In genomic region chr12:69821441-69822204, GRCh38 we compare ENCODE assay signal across 10 cellular contexts. TPM values are rescaled to one million over a fixed set of nuclear protein-coding genes. Genes with fewer than 3 reads are reported as not detected.
A peak's percentile ranks its signal among the peaks of the same experiment; 100 is the strongest.
DNase-seq lines count a peak whose midpoint lies in the region; ATAC-seq and TF ChIP-seq lines count a peak whose summit lies in the region.
"Had no signal": no experiment of that assay in that cellular context is flagged by ENCODE, and none has a peak within 500 bp of the region (broad histone marks: within the 10 kb centered on the region; RNA-seq: fewer than 3 reads in every experiment).

No MANE protein-coding gene starts in this region.

- no peaks in the 10 kb centered on the region for H3K9me3 Mint-ChIP-seq in activated naive CD4-positive, alpha-beta T cell treated with anti-CD3 and anti-CD28 coated beads, Interleukin-2, amount 10 ng/mL, durations not matched to agents 7 days and 5 days

- H3K4me1 ChIP-seq in lower lobe of right lung = peaks cover 7% of the 10 kb centered on the region

- DNase-seq in Caki2 (ENCODE audit: low read depth) (peak; percentile 28), NCI-H1092 treated with DMSO at 0.1 percent for 48 hours (lab: John Stamatoyannopoulos, UW) (peak; percentile 22), brain pericyte (ENCODE audit: low read depth, low spot score) (peak; percentile 76), lower lobe of right lung (no peak), NCI-H524 treated with DMSO at 0.1 percent for 48 hours (lab: John Stamatoyannopoulos, UW) (no peak), SK-N-DZ (ENCODE audit: low spot score) (no peak)
- DNase-seq in activated naive CD4-positive, alpha-beta T cell treated with anti-CD3 and anti-CD28 coated beads, Interleukin-2, amount 10 ng/mL, durations not matched to agents 7 days and 5 days = no peak
- DNase-seq: right cardiac atrium had no signal

- no peak overlapping the region for H3K4me3 Mint-ChIP-seq in activated naive CD4-positive, alpha-beta T cell treated with anti-CD3 and anti-CD28 coated beads, Interleukin-2, amount 10 ng/mL, durations not matched to agents 7 days and 5 days

- CTCF ChIA-PET in activated naive CD4-positive, alpha-beta T cell treated with anti-CD3 and anti-CD28 coated beads, Interleukin-2, amount 10 ng/mL, durations not matched to agents 7 days and 5 days (lab: Charles Lee) = no interaction called here

- intact Hi-C loops in lower lobe of right lung (cut with DNase I) = no loop called here

- no peaks in the 10 kb centered on the region for H3K27me3 ChIP-seq in lower lobe of right lung (ENCODE audit: low read depth)

- no peaks in the 10 kb centered on the region for H3K9me3 ChIP-seq in lower lobe of right lung

- in situ Hi-C loops in Caki2 (cut with HindIII; ENCODE audit: low pct_unique_long_range_greater_than_20kb, low sequenced_read_pairs) = no loop called here

- H3K36me3 ChIP-seq in lower lobe of right lung = no peaks in the 10 kb centered on the region

- no peak for TF ChIP-seq CTCF in lower lobe of right lung (IDR thresholded peaks at IDR 0.05)

- H3K4me1 Mint-ChIP-seq in activated naive CD4-positive, alpha-beta T cell treated with anti-CD3 and anti-CD28 coated beads, Interleukin-2, amount 10 ng/mL, durations not matched to agents 7 days and 5 days = no peaks in the 10 kb centered on the region

- H3K27ac Mint-ChIP-seq in activated naive CD4-positive, alpha-beta T cell treated with anti-CD3 and anti-CD28 coated beads, Interleukin-2, amount 10 ng/mL, durations not matched to agents 7 days and 5 days = no peak overlapping the region

- no peak overlapping the region for H3K4me3 ChIP-seq in lower lobe of right lung

- H3K27ac ChIP-seq in lower lobe of right lung = peak overlapping the region; percentile 31

- peaks cover under 1% of the 10 kb centered on the region for H3K36me3 Mint-ChIP-seq in activated naive CD4-positive, alpha-beta T cell treated with anti-CD3 and anti-CD28 coated beads, Interleukin-2, amount 10 ng/mL, durations not matched to agents 7 days and 5 days

- no peaks in the 10 kb centered on the region for H3K27me3 Mint-ChIP-seq in activated naive CD4-positive, alpha-beta T cell treated with anti-CD3 and anti-CD28 coated beads, Interleukin-2, amount 10 ng/mL, durations not matched to agents 7 days and 5 days

- ATAC-seq in lower lobe of right lung (peak; percentile 54 to 62), HG02678 (IDR thresholded peaks at IDR 0.05; ENCODE audit: unreplicated experiment) (no peak)

RNA-seq across cellular contexts. Expression of gene MYRFL, which starts 3.4 kb away (rescaled TPM):
- not detected in 2 replicates for total RNA-seq in Caki2 (2014; rRNA removed; shearing (Covaris generic); ENCODE audit: low replicate concordance)
- not detected for total RNA-seq in lower lobe of right lung
- polyA plus RNA-seq in SK-N-DZ (2014; cell fraction: cytosol; rRNA removed) = not detected in 2 replicates
- polyA plus RNA-seq in SK-N-DZ (2014; cell fraction: nucleus; rRNA removed) = not detected in 2 replicates
- total RNA-seq: G401 had no signal

Comparison
In these comparisons a context has a peak if more than half of its experiments do, and no peak if none do; other contexts are left out.
1. DNase-seq: peak in Caki2 (single experiment), NCI-H1092 treated with DMSO at 0.1 percent for 48 hours (single experiment) and brain pericyte (single experiment); none in lower lobe of right lung (single experiment), NCI-H524 treated with DMSO at 0.1 percent for 48 hours (single experiment), SK-N-DZ (single experiment) and activated naive CD4-positive, alpha-beta T cell treated with anti-CD3 and anti-CD28 coated beads, Interleukin-2, amount 10 ng/mL, durations not matched to agents 7 days and 5 days (single experiment).